In genomic region chr17:33303254-33303653, GRCh38 we compare ENCODE assay signal across 33 cellular contexts. TPM values are rescaled to one million over a fixed set of nuclear protein-coding genes. Genes with fewer than 3 reads are reported as not detected.
"Had no signal": no experiment of that assay in that cellular context is flagged by ENCODE, and none has a peak within 500 bp of the region (broad histone marks: within the 10 kb centered on the region; RNA-seq: fewer than 3 reads in every experiment).

No MANE protein-coding gene starts in this region.

- H3K4me1 Mint-ChIP-seq: naive B cell; nephron progenitor cell; neural progenitor cell; stimulated activated memory B cell treated with anti-CD40 and anti-IgM and Interleukin-4, amounts not matched to agents 10 μg/mL and 1 μg/mL and 100 μg/mL, for 72 hours had no signal

- H3K9me3 Mint-ChIP-seq: natural killer cell, type B pancreatic cell had no signal

- H3K27me3 ChIP-seq: right atrium auricular region, right lobe of liver, tibial nerve, uterus had no signal

- H3K36me3 Mint-ChIP-seq: immature natural killer cell; naive B cell; natural killer cell; neural progenitor cell; stimulated activated memory B cell treated with anti-CD40 and anti-IgM and Interleukin-4, amounts not matched to agents 10 μg/mL and 1 μg/mL and 100 μg/mL, for 72 hours; type B pancreatic cell had no signal

- H3K9me3 ChIP-seq: left lung, lower lobe of right lung, neutrophil, right lobe of liver, uterus had no signal

- H3K27ac Mint-ChIP-seq: mesothelial cell of epicardium; naive B cell; natural killer cell; nephron progenitor cell; neural progenitor cell; stimulated activated memory B cell treated with anti-CD40 and anti-IgM and Interleukin-4, amounts not matched to agents 10 μg/mL and 1 μg/mL and 100 μg/mL, for 72 hours; type B pancreatic cell had no signal

- ATAC-seq: left lung; lower lobe of right lung; natural killer cell; right lobe of liver; stimulated activated memory B cell treated with anti-CD40 and anti-IgM and Interleukin-4, amounts not matched to agents 10 μg/mL and 1 μg/mL and 100 μg/mL, for 72 hours; stimulated activated naive CD8-positive, alpha-beta T cell treated with anti-CD3 and anti-CD28 coated beads, Interleukin-15, amount 100 ng/mL, for 72 hours had no signal

- H3K4me3 ChIP-seq: left lung, lower lobe of right lung, neural progenitor cell, right atrium auricular region, right lobe of liver, smooth muscle cell, tibial nerve, uterus had no signal

- H3K27ac ChIP-seq: left lung, lower lobe of right lung, neural progenitor cell, neutrophil, parathyroid adenoma, right atrium auricular region, right lobe of liver, tibial nerve, uterus had no signal

- H3K4me1 ChIP-seq: left lung, lower lobe of right lung, neural progenitor cell, parathyroid adenoma, right atrium auricular region, right lobe of liver, tibial nerve, uterus had no signal

- H3K4me3 Mint-ChIP-seq: mesothelial cell of epicardium; naive B cell; natural killer cell; nephron progenitor cell; neural progenitor cell; stimulated activated memory B cell treated with anti-CD40 and anti-IgM and Interleukin-4, amounts not matched to agents 10 μg/mL and 1 μg/mL and 100 μg/mL, for 72 hours; stimulated activated naive CD8-positive, alpha-beta T cell treated with anti-CD3 and anti-CD28 coated beads, Interleukin-15, amount 100 ng/mL, for 72 hours; type B pancreatic cell had no signal

- H3K36me3 ChIP-seq: left lung, lower lobe of right lung, neural progenitor cell, neutrophil, right atrium auricular region, right lobe of liver, tibial nerve, uterus had no signal

- DNase-seq: immature natural killer cell; kidney; left colon; left lung; lower lobe of right lung; mesendoderm; naive B cell; natural killer cell; nephron progenitor cell; occipital lobe; right lobe of liver; stimulated activated CD4-positive, alpha-beta T cell treated with anti-CD3 and anti-CD28 coated beads, Interleukin-1b, Interleukin-23, amount 100 ng/mL, for 48 hours; stimulated activated CD4-positive, alpha-beta T cell treated with anti-CD3 and anti-CD28 coated beads, Interleukin-2, amount 100 ng/mL, for 48 hours; stimulated activated CD4-positive, alpha-beta T cell treated with anti-CD3 and anti-CD28 coated beads, Interleukin-4, amount 100 ng/mL, for 4 hours; stimulated activated CD8-positive, alpha-beta memory T cell treated with anti-CD3 and anti-CD28 coated beads, Interleukin-4, amount 100 ng/mL, for 48 hours; stimulated activated naive CD4-positive, alpha-beta T cell treated with Interleukin-2 at 50 U/mL for 16 hours; stimulated activated naive CD8-positive, alpha-beta T cell treated with anti-CD3 and anti-CD28 coated beads, Interleukin-15, amount 100 ng/mL, for 72 hours; substantia nigra; uterus had no signal

RNA-seq across cellular contexts. Expression of gene ASIC2, which starts 10.2 kb away (rescaled TPM):
- total RNA-seq: lower lobe of right lung, mononuclear cell, natural killer cell, osteocyte, posterior vena cava, skeletal muscle tissue, ureter had no signal
